Comparison of ENCODE assay signal across 13 cellular contexts in genomic region chr3:15500107-15500724, GRCh38.
DNase-seq lines count a peak whose midpoint lies in the region; FAIRE-seq and TF ChIP-seq lines count a peak whose summit lies in the region.
"Had no signal": no experiment of that assay in that cellular context is flagged by ENCODE, and none has a peak within 500 bp of the region (broad histone marks: within the 10 kb centered on the region; RNA-seq: fewer than 3 reads in every experiment).

No MANE protein-coding gene starts in this region.

- DNase-seq in GM10248 (ENCODE audit: extremely low spot score) (peak; percentile 40), GM19240 (ENCODE audit: insufficient read length, low spot score) (peak; percentile 25), OCI-M1 (lab: John Stamatoyannopoulos, UW) (peak; percentile 26), nephron progenitor cell (no peak), dedifferentiated amniotic fluid mesenchymal stem cell (ENCODE audit: extremely low spot score) (no peak), activated gamma-delta T cell (lab: John Stamatoyannopoulos, UW) (no peak), HTR-8/SVneo (ENCODE audit: insufficient read length, low spot score) (no peak), HuH-7.5 (ENCODE audit: low spot score) (no peak)
- DNase-seq: activated CD4-positive, alpha-beta memory T cell treated with anti-CD3 and anti-CD28 coated beads, Interleukin-2, amount 10 ng/mL, durations not matched to agents 7 days and 5 days; brain microvascular endothelial cell; NCI-H1436 treated with DMSO at 0.1 percent for 48 hours had no signal

- no peaks in the 10 kb centered on the region for H3K9me3 Mint-ChIP-seq in nephron progenitor cell
- H3K9me3 Mint-ChIP-seq: activated CD4-positive, alpha-beta memory T cell treated with anti-CD3 and anti-CD28 coated beads, Interleukin-2, amount 10 ng/mL, durations not matched to agents 7 days and 5 days; memory B cell had no signal

- peaks cover 11% of the 10 kb centered on the region for H3K27me3 Mint-ChIP-seq in nephron progenitor cell (ENCODE audit: low read depth, poor library complexity)
- H3K27me3 Mint-ChIP-seq: activated CD4-positive, alpha-beta memory T cell treated with anti-CD3 and anti-CD28 coated beads, Interleukin-2, amount 10 ng/mL, durations not matched to agents 7 days and 5 days; memory B cell had no signal

- H3K4me1 Mint-ChIP-seq in nephron progenitor cell = peaks cover 49% of the 10 kb centered on the region

- TF ChIP-seq CTCF in GM10248 (IDR thresholded peaks at IDR 0.05; ENCODE audit: control extremely low read depth, extremely low read depth, low read depth, missing control alignments) (no peak), nephron progenitor cell (IDR thresholded peaks at IDR 0.05) (no peak)

- H3K27ac Mint-ChIP-seq in nephron progenitor cell = peak overlapping the region; percentile 1
- H3K27ac Mint-ChIP-seq: activated CD4-positive, alpha-beta memory T cell treated with anti-CD3 and anti-CD28 coated beads, Interleukin-2, amount 10 ng/mL, durations not matched to agents 7 days and 5 days; memory B cell had no signal

- POLR2A ChIA-PET in GM10248 (lab: Yijun Ruan, JAX) = no interaction called here

- peaks cover 6% of the 10 kb centered on the region for H3K36me3 Mint-ChIP-seq in nephron progenitor cell (ENCODE audit: low read depth)

- CTCF ChIA-PET in GM10248 (lab: Yijun Ruan, JAX) = interaction anchor here (1.2 to 1.6 kb wide), 3 partner anchors 19 to 298 kb away, joined by 3 to 5 read pairs (median 5); no protein-coding TSS in a partner anchor

- FAIRE-seq in HTR-8/SVneo (lab: Jason Lieb, UNC) = no peak
- FAIRE-seq: GM12891 had no signal

- H3K4me3 Mint-ChIP-seq in nephron progenitor cell = no peak overlapping the region
- H3K4me3 Mint-ChIP-seq: activated CD4-positive, alpha-beta memory T cell treated with anti-CD3 and anti-CD28 coated beads, Interleukin-2, amount 10 ng/mL, durations not matched to agents 7 days and 5 days; memory B cell had no signal

Comparison
In these comparisons a context has a peak if more than half of its experiments do, and no peak if none do; other contexts are left out.
1. DNase-seq: peak in GM10248 (single experiment), GM19240 (single experiment) and OCI-M1 (single experiment); none in nephron progenitor cell (single experiment), dedifferentiated amniotic fluid mesenchymal stem cell (single experiment), activated gamma-delta T cell (single experiment), HTR-8/SVneo (single experiment) and HuH-7.5 (single experiment).